In genomic region chr14:95513261-95513660, GRCh38 we compare ENCODE assay signal across 22 cellular contexts. TPM values are rescaled to one million over a fixed set of nuclear protein-coding genes. Genes with fewer than 3 reads are reported as not detected.
A peak's percentile ranks its signal among the peaks of the same experiment; 100 is the strongest.
DNase-seq lines count a peak whose midpoint lies in the region; ATAC-seq, FAIRE-seq and TF ChIP-seq lines count a peak whose summit lies in the region.
"Had no signal": no experiment of that assay in that cellular context is flagged by ENCODE, and none has a peak within 500 bp of the region (broad histone marks: within the 10 kb centered on the region; RNA-seq: fewer than 3 reads in every experiment).

No MANE protein-coding gene starts in this region.

- peak overlapping the region; percentile 31 for H3K27ac Mint-ChIP-seq in activated T-helper 1 cell treated with anti-CD3 and anti-CD28 coated beads, Interleukin-12 subunit alpha, Interleukin-12 subunit beta, Interleukin-2, Interleukin-4 antibody, amounts not matched to agents 30 ng/mL and 10 ng/mL and 1 ng/mL, durations not matched to agents 14 hours and 24 hours and 36 hours
- peak overlapping the region; percentile 17 for H3K27ac Mint-ChIP-seq in osteocyte (ENCODE audit: unreplicated experiment)
- H3K27ac Mint-ChIP-seq: H9, nephron progenitor cell had no signal

- no peaks in the 10 kb centered on the region for H3K9me3 ChIP-seq in left lung
- H3K9me3 ChIP-seq: A549, heart right ventricle, MG63, thoracic aorta had no signal

- H3K36me3 Mint-ChIP-seq in activated T-helper 1 cell treated with anti-CD3 and anti-CD28 coated beads, Interleukin-12 subunit alpha, Interleukin-12 subunit beta, Interleukin-2, Interleukin-4 antibody, amounts not matched to agents 30 ng/mL and 10 ng/mL and 1 ng/mL, durations not matched to agents 14 hours and 24 hours and 36 hours (ENCODE audit: low read depth): peaks cover 24% of the 10 kb centered on the region
- peaks cover 19% of the 10 kb centered on the region for H3K36me3 Mint-ChIP-seq in osteocyte (ENCODE audit: unreplicated experiment)

- H3K27me3 Mint-ChIP-seq in activated T-helper 1 cell treated with anti-CD3 and anti-CD28 coated beads, Interleukin-12 subunit alpha, Interleukin-12 subunit beta, Interleukin-2, Interleukin-4 antibody, amounts not matched to agents 30 ng/mL and 10 ng/mL and 1 ng/mL, durations not matched to agents 14 hours and 24 hours and 36 hours (ENCODE audit: insufficient read depth): no peaks in the 10 kb centered on the region
- no peaks in the 10 kb centered on the region for H3K27me3 Mint-ChIP-seq in osteocyte (ENCODE audit: unreplicated experiment)

- H3K36me3 ChIP-seq in GM06990 (ENCODE audit: control insufficient read depth, insufficient read depth, low read length): peaks cover 11% of the 10 kb centered on the region
- peaks cover 0 to 7% of the 10 kb centered on the region in 2 donors for H3K36me3 ChIP-seq in left lung
- H3K36me3 ChIP-seq: MG63, thoracic aorta had no signal

- H3K9me3 Mint-ChIP-seq in activated T-helper 1 cell treated with anti-CD3 and anti-CD28 coated beads, Interleukin-12 subunit alpha, Interleukin-12 subunit beta, Interleukin-2, Interleukin-4 antibody, amounts not matched to agents 30 ng/mL and 10 ng/mL and 1 ng/mL, durations not matched to agents 14 hours and 24 hours and 36 hours: no peaks in the 10 kb centered on the region
- H3K9me3 Mint-ChIP-seq in osteocyte (ENCODE audit: unreplicated experiment): no peaks in the 10 kb centered on the region
- H3K9me3 Mint-ChIP-seq: H9, nephron progenitor cell had no signal

- H3K4me3 ChIP-seq in GM06990 (replicated peaks; ENCODE audit: low read depth, low read length) (peak overlapping the region; percentile 47), left lung (no peak overlapping the region)
- H3K4me3 ChIP-seq: A549, heart right ventricle, lung, MG63, thoracic aorta had no signal

- H3K27me3 ChIP-seq in GM06990 (replicated peaks; ENCODE audit: control insufficient read depth, insufficient read depth, low read length) (no peaks in the 10 kb centered on the region), left lung (no peaks in the 10 kb centered on the region)
- H3K27me3 ChIP-seq: heart right ventricle, MG63 had no signal

- H3K27ac ChIP-seq in left lung: no peak overlapping the region
- H3K27ac ChIP-seq: A549, VCaP had no signal

- H3K4me1 ChIP-seq in left lung: peaks cover 25 to 84% of the 10 kb centered on the region in 2 donors

- H3K4me3 Mint-ChIP-seq in activated T-helper 1 cell treated with anti-CD3 and anti-CD28 coated beads, Interleukin-12 subunit alpha, Interleukin-12 subunit beta, Interleukin-2, Interleukin-4 antibody, amounts not matched to agents 30 ng/mL and 10 ng/mL and 1 ng/mL, durations not matched to agents 14 hours and 24 hours and 36 hours: peak overlapping the region; percentile 19
- no peak overlapping the region for H3K4me3 Mint-ChIP-seq in osteocyte (ENCODE audit: unreplicated experiment)
- H3K4me3 Mint-ChIP-seq: H9, nephron progenitor cell had no signal

- peak; percentile 15 for DNase-seq in activated CD4-positive, CD25-positive, alpha-beta regulatory T cell treated with anti-CD3 and anti-CD28 coated beads, Interleukin-2, amount 50 U/mL, for 72 hours
- no peak for DNase-seq in GM06990 (ENCODE audit: extremely low read depth, insufficient read length)
- DNase-seq in activated T-helper 1 cell treated with anti-CD3 and anti-CD28 coated beads, Interleukin-12 subunit alpha, Interleukin-12 subunit beta, Interleukin-2, Interleukin-4 antibody, amounts not matched to agents 30 ng/mL and 10 ng/mL and 1 ng/mL, durations not matched to agents 14 hours and 24 hours and 36 hours (ENCODE audit: low spot score): no peak
- DNase-seq in osteocyte (ENCODE audit: extremely low spot score, unreplicated experiment): no peak
- no peak for DNase-seq in GM12892 (ENCODE audit: insufficient read length)
- DNase-seq in left lung: no peak
- DNase-seq: activated gamma-delta T cell treated with Interleukin-2 at 50 U/mL for 16 hours; DND-41; H9; heart right ventricle; MG63; NCI-H446 treated with DMSO at 0.1 percent for 48 hours; nephron progenitor cell; NK-92 treated with Interleukin-12 subunit alpha and Interleukin-12 subunit beta, amount 100 ng/mL, for 24 hours; small intestine; stimulated activated CD4-positive, alpha-beta T cell treated with anti-CD3 and anti-CD28 coated beads, Interleukin-4, amount 100 ng/mL, for 4 hours had no signal

- intact Hi-C loops in activated T-helper 1 cell treated with anti-CD3 and anti-CD28 coated beads, Interleukin-12 subunit alpha, Interleukin-12 subunit beta, Interleukin-2, Interleukin-4 antibody, amounts not matched to agents 30 ng/mL and 10 ng/mL and 1 ng/mL, durations not matched to agents 14 hours and 24 hours and 36 hours (cut with micrococcal nuclease): no loop called here
- intact Hi-C loops in left lung (cut with DNase I): no loop called here

- TF ChIP-seq CTCF in GM06990 (IDR thresholded peaks at IDR 0.05; ENCODE audit: insufficient read depth, low read length, poor library complexity, severe bottlenecking) (no peak), osteocyte (IDR thresholded peaks at IDR 0.05) (no peak), left lung (IDR thresholded peaks at IDR 0.05) (no peak)

- no peak for FAIRE-seq in GM12892 (lab: Jason Lieb, UNC)
- FAIRE-seq: A549, small intestine had no signal

- no peak for ATAC-seq in activated CD4-positive, CD25-positive, alpha-beta regulatory T cell treated with anti-CD3 and anti-CD28 coated beads, Interleukin-2, amount 50 U/mL, for 24 hours
- ATAC-seq in HG02571 (IDR thresholded peaks at IDR 0.05; ENCODE audit: unreplicated experiment): no peak
- ATAC-seq in left lung: no peak
- ATAC-seq: A549, heart right ventricle had no signal

- TF ChIP-seq POLR2A in GM12892 (IDR thresholded peaks at IDR 0.05; ENCODE audit: low read depth, low read length): no peak

- H3K4me1 Mint-ChIP-seq in activated T-helper 1 cell treated with anti-CD3 and anti-CD28 coated beads, Interleukin-12 subunit alpha, Interleukin-12 subunit beta, Interleukin-2, Interleukin-4 antibody, amounts not matched to agents 30 ng/mL and 10 ng/mL and 1 ng/mL, durations not matched to agents 14 hours and 24 hours and 36 hours (ENCODE audit: low read depth): peaks cover 73% of the 10 kb centered on the region
- H3K4me1 Mint-ChIP-seq in osteocyte (ENCODE audit: unreplicated experiment): peaks cover 61% of the 10 kb centered on the region

RNA-seq across cellular contexts. Expression of gene SYNE3, which starts 3.2 kb away (rescaled TPM):
- 42.6 and 44.1 TPM in 2 replicates for total RNA-seq in activated T-helper 1 cell treated with anti-CD3 and anti-CD28 coated beads, Interleukin-12 subunit alpha, Interleukin-12 subunit beta, Interleukin-2, Interleukin-4 antibody, amounts not matched to agents 30 ng/mL and 10 ng/mL and 1 ng/mL, durations not matched to agents 14 hours and 24 hours and 36 hours
- total RNA-seq in osteocyte (105 and 114 TPM in 2 replicates), left lung (10 to 100 TPM; 11.1 to 25.4 TPM)
- 7.7 TPM for polyA plus RNA-seq in GM12892 (2012; ENCODE audit: missing spikeins)

RNA-seq across cellular contexts. Expression of gene GLRX5, which starts 21.6 kb away (rescaled TPM):
- total RNA-seq in activated T-helper 1 cell treated with anti-CD3 and anti-CD28 coated beads, Interleukin-12 subunit alpha, Interleukin-12 subunit beta, Interleukin-2, Interleukin-4 antibody, amounts not matched to agents 30 ng/mL and 10 ng/mL and 1 ng/mL, durations not matched to agents 14 hours and 24 hours and 36 hours: 46.7 and 48.9 TPM in 2 replicates
- total RNA-seq in osteocyte (53.1 and 55.1 TPM in 2 replicates), left lung (10 to 100 TPM; 29.4 to 29.5 TPM)
- 46.2 TPM for polyA plus RNA-seq in GM12892 (2012; ENCODE audit: missing spikeins)
